8 cellular contexts compared by ENCODE assay signal in the genomic region with DNA sequence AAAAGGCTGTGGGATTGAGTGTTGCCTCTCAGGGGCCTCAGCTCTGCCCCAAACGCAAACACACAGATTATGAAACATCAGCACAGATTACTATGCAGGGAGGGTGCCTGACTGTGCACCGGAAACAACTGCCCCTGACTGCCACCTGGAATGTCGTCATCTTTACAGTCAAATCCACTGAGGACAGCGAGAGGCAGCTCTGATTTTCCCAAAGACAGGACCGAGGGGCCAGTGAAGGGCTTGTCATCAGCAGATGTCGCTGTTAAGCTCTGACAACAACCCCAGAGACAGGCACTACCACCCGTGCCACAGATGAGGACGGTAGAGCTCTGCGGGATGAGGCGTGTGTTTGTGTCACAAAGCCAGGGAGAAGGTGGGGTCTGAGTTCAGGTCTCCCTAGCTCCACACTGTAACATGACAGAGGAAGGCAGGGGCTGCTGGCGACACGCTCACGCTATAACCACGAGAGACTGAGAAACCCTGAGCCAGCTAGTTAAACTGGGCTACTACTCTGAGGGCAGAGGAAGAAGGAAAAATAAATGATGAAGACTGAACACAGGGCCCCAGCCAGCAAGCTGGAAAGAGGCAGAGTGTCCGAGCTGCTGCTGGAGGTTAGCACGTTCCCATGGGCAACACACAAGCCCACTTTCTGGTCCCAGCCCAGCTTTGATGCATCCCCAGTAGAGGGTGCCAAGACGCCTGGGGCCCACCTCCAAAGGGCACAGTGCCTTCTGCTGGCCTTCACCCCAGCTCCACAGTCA. TPM values are rescaled to one million over a fixed set of nuclear protein-coding genes. Genes with fewer than 3 reads are reported as not detected.
DNase-seq lines count a peak whose midpoint lies in the region; ATAC-seq and TF ChIP-seq lines count a peak whose summit lies in the region.
"Had no signal": no experiment of that assay in that cellular context is flagged by ENCODE, and none has a peak within 500 bp of the region (broad histone marks: within the 10 kb centered on the region; RNA-seq: fewer than 3 reads in every experiment).

No MANE protein-coding gene starts in this region.

- H3K4me1 ChIP-seq in NT2/D1 (ENCODE audit: insufficient read depth, insufficient read length) (peaks cover 10% of the 10 kb centered on the region), fibroblast of lung (ENCODE audit: control insufficient read depth, extremely low read depth, insufficient read depth, low read length) (peaks cover 2% of the 10 kb centered on the region), smooth muscle cell (ENCODE audit: low read depth) (peaks cover 19% of the 10 kb centered on the region)

- 69% methylated on average over 17 of the region's 17 CpGs for WGBS in smooth muscle cell (ENCODE audit: low lambda C conversion rate)

- peak overlapping the region; percentile 46 for H2AFZ ChIP-seq in fibroblast of lung (ENCODE audit: low read length)
- no peak overlapping the region for H2AFZ ChIP-seq in smooth muscle cell (ENCODE audit: low read depth)
- H2AFZ ChIP-seq: parathyroid adenoma had no signal

- H3K79me2 ChIP-seq in fibroblast of lung (ENCODE audit: control insufficient read depth, insufficient read depth, low read length) (no peaks in the 10 kb centered on the region), smooth muscle cell (ENCODE audit: low read depth) (peaks cover 6% of the 10 kb centered on the region)
- H3K79me2 ChIP-seq: parathyroid adenoma had no signal

- peaks cover 4% of the 10 kb centered on the region for H3F3A ChIP-seq in smooth muscle cell (ENCODE audit: low read depth)

- TF ChIP-seq CTCF in GM12872 (IDR thresholded peaks at IDR 0.05; ENCODE audit: insufficient read depth, low read depth, low read length), result peak; percentile 20; the same call in 1 of the 3 replicates
- TF ChIP-seq CTCF in fibroblast of lung (conservative IDR thresholded peaks at IDR 0.05 in 1 of 2, IDR thresholded peaks at IDR 0.05 in 1 of 2; ENCODE audit: low read depth in 1 of 2, low read length in 2 of 2), result peak in 1 of 2 donors; percentile 48
- TF ChIP-seq CTCF in smooth muscle cell (IDR thresholded peaks at IDR 0.05; ENCODE audit: borderline replicate concordance, insufficient read depth, poor library complexity, severe bottlenecking), result no peak

- H3K9me3 ChIP-seq in NT2/D1 (ENCODE audit: insufficient read depth, low read length), result no peaks in the 10 kb centered on the region
- H3K9me3 ChIP-seq in fibroblast of lung (ENCODE audit: control insufficient read depth, insufficient read depth, low read depth, low read length), result no peaks in the 10 kb centered on the region
- H3K9me3 ChIP-seq in smooth muscle cell (replicated peaks; ENCODE audit: low read depth), result no peaks in the 10 kb centered on the region

- no peak for ATAC-seq in HG03045 (IDR thresholded peaks at IDR 0.05; ENCODE audit: unreplicated experiment)

- no peak overlapping the region for H3K4me3 ChIP-seq in NT2/D1 (ENCODE audit: insufficient read length, low read depth)
- no peak overlapping the region for H3K4me3 ChIP-seq in fibroblast of lung (replicated peaks in 1 of 4; ENCODE audit: control extremely low read depth in 1 of 4, insufficient read depth in 1 of 4, low read depth in 3 of 4, low read length in 4 of 4)
- no peak overlapping the region for H3K4me3 ChIP-seq in smooth muscle cell

- H3K4me2 ChIP-seq in fibroblast of lung (ENCODE audit: extremely low read depth, insufficient read depth, low read length) (no peak overlapping the region), smooth muscle cell (no peak overlapping the region)

- H4K20me1 ChIP-seq in fibroblast of lung (ENCODE audit: control insufficient read depth, extremely low read depth, insufficient read depth, low read length) (no peaks in the 10 kb centered on the region), smooth muscle cell (ENCODE audit: low read depth) (peaks cover 81% of the 10 kb centered on the region)

- H3K9ac ChIP-seq in NT2/D1 (ENCODE audit: insufficient read length, low read depth) (peak overlapping the region; percentile 37), fibroblast of lung (ENCODE audit: insufficient read depth, low read length) (no peak overlapping the region), smooth muscle cell (ENCODE audit: low read depth) (no peak overlapping the region)
- H3K9ac ChIP-seq: parathyroid adenoma had no signal

- no peak overlapping the region for H3K27ac ChIP-seq in fibroblast of lung (ENCODE audit: insufficient read depth, low read length)
- peak overlapping the region; percentile 9 for H3K27ac ChIP-seq in smooth muscle cell (ENCODE audit: low read depth)
- H3K27ac ChIP-seq: parathyroid adenoma had no signal

- H3K27me3 ChIP-seq in NT2/D1 (ENCODE audit: insufficient read depth, insufficient read length) (no peaks in the 10 kb centered on the region), fibroblast of lung (ENCODE audit: control insufficient read depth, insufficient read depth, low read length) (no peaks in the 10 kb centered on the region), smooth muscle cell (ENCODE audit: low read depth) (no peaks in the 10 kb centered on the region)

- H3K36me3 ChIP-seq in NT2/D1 (ENCODE audit: insufficient read depth, insufficient read length, low read length), result no peaks in the 10 kb centered on the region
- H3K36me3 ChIP-seq in fibroblast of lung (ENCODE audit: control insufficient read depth, insufficient read depth, low read length), result no peaks in the 10 kb centered on the region
- H3K36me3 ChIP-seq in smooth muscle cell (ENCODE audit: low read depth), result no peaks in the 10 kb centered on the region

- DNase-seq in NT2/D1 (ENCODE audit: low read depth, low spot score), result no peak
- DNase-seq in fibroblast of lung (ENCODE audit: low read depth in 2 of 2), result peak in 1 of 2 donors; percentile 28
- DNase-seq in smooth muscle cell (lab: John Stamatoyannopoulos, UW; ENCODE audit: unreplicated experiment), result no peak
- DNase-seq in activated effector memory CD4-positive, alpha-beta T cell treated with anti-CD3 and anti-CD28 coated beads, Interleukin-2, amount 50 U/mL, for 16 hours, result no peak
- DNase-seq in AG08396 (ENCODE audit: low spot score), result no peak

RNA-seq across cellular contexts. Expression of a gene that starts 47.0 kb away (rescaled TPM):
- total RNA-seq in fibroblast of lung (2.1 and 3.1 TPM in 2 replicates), smooth muscle cell (19.3 and 19.8 TPM in 2 replicates)
- polyA plus RNA-seq in fibroblast of lung (1.0 and 1.2 TPM in 2 replicates), smooth muscle cell (15.7 and 19.9 TPM in 2 replicates)
- polyA plus RNA-seq in fibroblast of lung (2012), result 1.6 and 2.9 TPM in 2 replicates
- polyA minus RNA-seq in fibroblast of lung (ENCODE audit: low replicate concordance), result 2.4 and 2.6 TPM in 2 replicates
